In the genomic region with DNA sequence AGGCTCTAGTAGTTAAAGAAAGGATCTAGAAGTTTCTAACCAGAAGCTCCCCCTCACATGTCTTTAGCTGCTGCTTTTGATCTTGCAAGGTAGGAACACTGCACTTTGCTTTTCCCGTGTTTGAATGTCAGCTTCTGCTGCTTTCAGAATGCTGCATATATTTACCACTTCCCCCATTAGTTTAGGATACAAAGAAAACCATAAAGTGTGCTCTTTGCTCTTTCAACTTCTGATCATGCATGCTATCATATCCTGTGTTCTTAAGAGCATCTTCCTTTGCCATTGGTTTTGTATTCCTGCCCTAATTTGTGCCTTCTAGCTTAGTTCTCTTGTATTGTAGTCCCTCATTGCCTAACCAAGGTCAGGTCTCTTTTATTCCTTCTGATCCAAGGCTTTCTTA, we compare ENCODE assay signal across 2 cellular contexts.
TF ChIP-seq lines count a peak whose summit lies in the region.

No MANE protein-coding gene starts in this region.

TF ChIP-seq in SK-N-SH, 30 proteins besides CTCF, POLR2A, EP300 and RAD21 (continued from another document):
- TF ChIP-seq, protein P1, sequence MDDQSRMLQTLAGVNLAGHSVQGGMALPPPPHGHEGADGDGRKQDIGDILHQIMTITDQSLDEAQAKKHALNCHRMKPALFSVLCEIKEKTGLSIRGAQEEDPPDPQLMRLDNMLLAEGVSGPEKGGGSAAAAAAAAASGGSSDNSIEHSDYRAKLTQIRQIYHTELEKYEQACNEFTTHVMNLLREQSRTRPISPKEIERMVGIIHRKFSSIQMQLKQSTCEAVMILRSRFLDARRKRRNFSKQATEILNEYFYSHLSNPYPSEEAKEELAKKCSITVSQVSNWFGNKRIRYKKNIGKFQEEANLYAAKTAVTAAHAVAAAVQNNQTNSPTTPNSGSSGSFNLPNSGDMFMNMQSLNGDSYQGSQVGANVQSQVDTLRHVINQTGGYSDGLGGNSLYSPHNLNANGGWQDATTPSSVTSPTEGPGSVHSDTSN (IDR thresholded peaks at IDR 0.05): no peak
- TF ChIP-seq CHD2 (IDR thresholded peaks at IDR 0.05; ENCODE audit: low read length, partially characterized antibody) (no peak), NRF1 (IDR thresholded peaks at IDR 0.05; ENCODE audit: low read depth, low read length) (no peak)
- TF ChIP-seq, protein P2, sequence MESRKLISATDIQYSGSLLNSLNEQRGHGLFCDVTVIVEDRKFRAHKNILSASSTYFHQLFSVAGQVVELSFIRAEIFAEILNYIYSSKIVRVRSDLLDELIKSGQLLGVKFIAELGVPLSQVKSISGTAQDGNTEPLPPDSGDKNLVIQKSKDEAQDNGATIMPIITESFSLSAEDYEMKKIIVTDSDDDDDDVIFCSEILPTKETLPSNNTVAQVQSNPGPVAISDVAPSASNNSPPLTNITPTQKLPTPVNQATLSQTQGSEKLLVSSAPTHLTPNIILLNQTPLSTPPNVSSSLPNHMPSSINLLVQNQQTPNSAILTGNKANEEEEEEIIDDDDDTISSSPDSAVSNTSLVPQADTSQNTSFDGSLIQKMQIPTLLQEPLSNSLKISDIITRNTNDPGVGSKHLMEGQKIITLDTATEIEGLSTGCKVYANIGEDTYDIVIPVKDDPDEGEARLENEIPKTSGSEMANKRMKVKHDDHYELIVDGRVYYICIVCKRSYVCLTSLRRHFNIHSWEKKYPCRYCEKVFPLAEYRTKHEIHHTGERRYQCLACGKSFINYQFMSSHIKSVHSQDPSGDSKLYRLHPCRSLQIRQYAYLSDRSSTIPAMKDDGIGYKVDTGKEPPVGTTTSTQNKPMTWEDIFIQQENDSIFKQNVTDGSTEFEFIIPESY (IDR thresholded peaks at IDR 0.05; ENCODE audit: borderline replicate concordance, low read depth): no peak
- TF ChIP-seq, protein P3, sequence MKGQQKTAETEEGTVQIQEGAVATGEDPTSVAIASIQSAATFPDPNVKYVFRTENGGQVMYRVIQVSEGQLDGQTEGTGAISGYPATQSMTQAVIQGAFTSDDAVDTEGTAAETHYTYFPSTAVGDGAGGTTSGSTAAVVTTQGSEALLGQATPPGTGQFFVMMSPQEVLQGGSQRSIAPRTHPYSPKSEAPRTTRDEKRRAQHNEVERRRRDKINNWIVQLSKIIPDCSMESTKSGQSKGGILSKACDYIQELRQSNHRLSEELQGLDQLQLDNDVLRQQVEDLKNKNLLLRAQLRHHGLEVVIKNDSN (IDR thresholded peaks at IDR 0.05; ENCODE audit: borderline replicate concordance, low read depth): no peak

TF ChIP-seq in SK-N-SH treated with all-trans-retinoic acid at 6 μM for 48 hours, 23 proteins besides CTCF, POLR2A, EP300 and RAD21 (continued from another document):
- TF ChIP-seq, protein P4, sequence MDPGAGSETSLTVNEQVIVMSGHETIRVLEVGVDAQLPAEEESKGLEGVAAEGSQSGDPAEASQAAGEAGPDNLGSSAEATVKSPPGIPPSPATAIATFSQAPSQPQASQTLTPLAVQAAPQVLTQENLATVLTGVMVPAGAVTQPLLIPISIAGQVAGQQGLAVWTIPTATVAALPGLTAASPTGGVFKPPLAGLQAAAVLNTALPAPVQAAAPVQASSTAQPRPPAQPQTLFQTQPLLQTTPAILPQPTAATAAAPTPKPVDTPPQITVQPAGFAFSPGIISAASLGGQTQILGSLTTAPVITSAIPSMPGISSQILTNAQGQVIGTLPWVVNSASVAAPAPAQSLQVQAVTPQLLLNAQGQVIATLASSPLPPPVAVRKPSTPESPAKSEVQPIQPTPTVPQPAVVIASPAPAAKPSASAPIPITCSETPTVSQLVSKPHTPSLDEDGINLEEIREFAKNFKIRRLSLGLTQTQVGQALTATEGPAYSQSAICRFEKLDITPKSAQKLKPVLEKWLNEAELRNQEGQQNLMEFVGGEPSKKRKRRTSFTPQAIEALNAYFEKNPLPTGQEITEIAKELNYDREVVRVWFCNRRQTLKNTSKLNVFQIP (CRISPR knock-in tag; IDR thresholded peaks at IDR 0.05; ENCODE audit: borderline replicate concordance, low read depth): no peak
- TF ChIP-seq TOX (CRISPR knock-in tag; IDR thresholded peaks at IDR 0.05; ENCODE audit: borderline replicate concordance) (no peak), TCF4 (CRISPR knock-in tag; IDR thresholded peaks at IDR 0.05; ENCODE audit: borderline replicate concordance) (no peak), BACH2 (CRISPR knock-in tag; IDR thresholded peaks at IDR 0.05; ENCODE audit: borderline replicate concordance) (no peak), ZFP30 (CRISPR knock-in tag; IDR thresholded peaks at IDR 0.05) (no peak), ZC3H10 (CRISPR knock-in tag; IDR thresholded peaks at IDR 0.05) (no peak), CSDC2 (CRISPR knock-in tag; IDR thresholded peaks at IDR 0.05) (no peak), ZNF565 (CRISPR knock-in tag; conservative IDR thresholded peaks at IDR 0.05; ENCODE audit: low read depth) (no peak)
- TF ChIP-seq, protein P5, sequence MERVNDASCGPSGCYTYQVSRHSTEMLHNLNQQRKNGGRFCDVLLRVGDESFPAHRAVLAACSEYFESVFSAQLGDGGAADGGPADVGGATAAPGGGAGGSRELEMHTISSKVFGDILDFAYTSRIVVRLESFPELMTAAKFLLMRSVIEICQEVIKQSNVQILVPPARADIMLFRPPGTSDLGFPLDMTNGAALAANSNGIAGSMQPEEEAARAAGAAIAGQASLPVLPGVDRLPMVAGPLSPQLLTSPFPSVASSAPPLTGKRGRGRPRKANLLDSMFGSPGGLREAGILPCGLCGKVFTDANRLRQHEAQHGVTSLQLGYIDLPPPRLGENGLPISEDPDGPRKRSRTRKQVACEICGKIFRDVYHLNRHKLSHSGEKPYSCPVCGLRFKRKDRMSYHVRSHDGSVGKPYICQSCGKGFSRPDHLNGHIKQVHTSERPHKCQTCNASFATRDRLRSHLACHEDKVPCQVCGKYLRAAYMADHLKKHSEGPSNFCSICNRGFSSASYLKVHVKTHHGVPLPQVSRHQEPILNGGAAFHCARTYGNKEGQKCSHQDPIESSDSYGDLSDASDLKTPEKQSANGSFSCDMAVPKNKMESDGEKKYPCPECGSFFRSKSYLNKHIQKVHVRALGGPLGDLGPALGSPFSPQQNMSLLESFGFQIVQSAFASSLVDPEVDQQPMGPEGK (CRISPR knock-in tag; IDR thresholded peaks at IDR 0.05; ENCODE audit: borderline replicate concordance): no peak
